In genomic region chr2:70303186-70303585, GRCh38 we compare ENCODE assay signal across 1 cellular context.
TF ChIP-seq lines count a peak whose summit lies in the region.

No MANE protein-coding gene starts in this region.

TF ChIP-seq in K562, 482 proteins besides CTCF, POLR2A, EP300 and RAD21:
- no peak for TF ChIP-seq POLR2G (IDR thresholded peaks at IDR 0.05; ENCODE audit: low read depth, low read length)
- peak; percentile 88 for TF ChIP-seq ZNF121 (CRISPR knock-in tag; conservative IDR thresholded peaks at IDR 0.05)
